ENCODE assay signal across 25 cellular contexts in the genomic region with DNA sequence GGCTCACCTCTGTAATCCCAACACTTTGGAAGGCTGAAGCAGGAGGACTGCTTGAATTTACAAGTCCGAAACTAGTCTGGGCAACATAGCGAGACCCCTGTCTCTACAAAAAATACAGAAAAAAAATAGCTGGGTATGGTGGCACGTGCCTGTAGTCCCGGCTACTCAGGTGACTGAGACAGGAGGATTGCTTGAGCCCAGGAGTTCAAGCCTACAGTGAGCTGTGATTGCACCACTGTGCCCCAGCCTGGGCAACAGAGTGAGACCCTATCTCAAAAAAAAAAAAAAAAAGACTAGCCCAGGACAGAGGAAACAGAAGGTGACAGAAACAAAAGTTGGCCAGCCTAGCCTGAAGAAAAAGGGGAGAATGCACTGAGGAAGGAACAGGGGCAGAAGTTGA. TPM values are rescaled to one million over a fixed set of nuclear protein-coding genes. Genes with fewer than 3 reads are reported as not detected.
DNase-seq lines count a peak whose midpoint lies in the region; ATAC-seq lines count a peak whose summit lies in the region.
"Had no signal": no experiment of that assay in that cellular context is flagged by ENCODE, and none has a peak within 500 bp of the region (broad histone marks: within the 10 kb centered on the region; RNA-seq: fewer than 3 reads in every experiment).

No MANE protein-coding gene starts in this region.

- no peaks in the 10 kb centered on the region for H3K9me3 Mint-ChIP-seq in activated naive CD8-positive, alpha-beta T cell treated with anti-CD3 and anti-CD28 coated beads, Interleukin-2, amount 10 ng/mL, durations not matched to agents 7 days and 5 days
- H3K9me3 Mint-ChIP-seq in activated naive CD8-positive, alpha-beta T cell treated with anti-CD3 and anti-CD28 coated beads for 36 hours: no peaks in the 10 kb centered on the region
- H3K9me3 Mint-ChIP-seq in IgD-negative memory B cell: no peaks in the 10 kb centered on the region
- H3K9me3 Mint-ChIP-seq in central memory CD8-positive, alpha-beta T cell: no peaks in the 10 kb centered on the region
- H3K9me3 Mint-ChIP-seq in stimulated activated memory B cell treated with anti-CD40 and anti-IgM and Interleukin-4, amounts not matched to agents 10 μg/mL and 1 μg/mL and 100 μg/mL, for 72 hours: no peaks in the 10 kb centered on the region
- no peaks in the 10 kb centered on the region for H3K9me3 Mint-ChIP-seq in T-cell
- H3K9me3 Mint-ChIP-seq: H9 had no signal

- no peaks in the 10 kb centered on the region for H3K27me3 Mint-ChIP-seq in activated naive CD8-positive, alpha-beta T cell treated with anti-CD3 and anti-CD28 coated beads, Interleukin-2, amount 10 ng/mL, durations not matched to agents 7 days and 5 days
- H3K27me3 Mint-ChIP-seq in activated naive CD8-positive, alpha-beta T cell treated with anti-CD3 and anti-CD28 coated beads for 36 hours: no peaks in the 10 kb centered on the region
- H3K27me3 Mint-ChIP-seq in IgD-negative memory B cell (no peaks in the 10 kb centered on the region), T-cell (peaks cover 0 to 5% of the 10 kb centered on the region in 2 donors)
- peaks cover 11% of the 10 kb centered on the region for H3K27me3 Mint-ChIP-seq in central memory CD8-positive, alpha-beta T cell
- H3K27me3 Mint-ChIP-seq in stimulated activated memory B cell treated with anti-CD40 and anti-IgM and Interleukin-4, amounts not matched to agents 10 μg/mL and 1 μg/mL and 100 μg/mL, for 72 hours: no peaks in the 10 kb centered on the region

- DNase-seq in activated naive CD8-positive, alpha-beta T cell treated with anti-CD3 and anti-CD28 coated beads, Interleukin-2, amount 10 ng/mL, durations not matched to agents 7 days and 5 days: no peak
- DNase-seq in activated naive CD8-positive, alpha-beta T cell treated with anti-CD3 and anti-CD28 coated beads for 36 hours: no peak
- no peak for DNase-seq in central memory CD8-positive, alpha-beta T cell (ENCODE audit: low spot score in 2 of 2)
- DNase-seq in DMS153 treated with DMSO at 0.1 percent for 48 hours (lab: John Stamatoyannopoulos, UW; ENCODE audit: unreplicated experiment) (no peak), T-cell (no peak)
- DNase-seq: AML-193, COR-L47, DMS79 treated with DMSO at 0.1 percent for 48 hours, GM23248, H9, IMR-90, Kasumi-1, NCI-H1694 treated with DMSO at 0.1 percent for 48 hours, NCI-H2081 treated with DMSO at 0.1 percent for 48 hours, NCI-H446 treated with DMSO at 0.1 percent for 48 hours, NCI-H526 treated with DMSO at 0.1 percent for 48 hours, SHP77 treated with DMSO at 0.1 percent for 48 hours, SK-N-SH had no signal

- POLR2A ChIA-PET in activated naive CD8-positive, alpha-beta T cell treated with anti-CD3 and anti-CD28 coated beads, Interleukin-2, amount 10 ng/mL, durations not matched to agents 7 days and 5 days (lab: Charles Lee): interaction anchor here (0.9 to 4.5 kb wide), 4 partner anchors 21 to 80 kb away, joined by 3 to 51 read pairs (median 13); a partner anchor contains a TSS
- POLR2A ChIA-PET in T-cell (lab: Charles Lee): no interaction called here

- H3K36me3 Mint-ChIP-seq in activated naive CD8-positive, alpha-beta T cell treated with anti-CD3 and anti-CD28 coated beads, Interleukin-2, amount 10 ng/mL, durations not matched to agents 7 days and 5 days: no peaks in the 10 kb centered on the region
- peaks cover 2% of the 10 kb centered on the region for H3K36me3 Mint-ChIP-seq in activated naive CD8-positive, alpha-beta T cell treated with anti-CD3 and anti-CD28 coated beads for 36 hours
- H3K36me3 Mint-ChIP-seq in IgD-negative memory B cell (peaks cover 2% of the 10 kb centered on the region), T-cell (no peaks in the 10 kb centered on the region)
- H3K36me3 Mint-ChIP-seq in central memory CD8-positive, alpha-beta T cell (ENCODE audit: insufficient read depth): peaks cover 3% of the 10 kb centered on the region
- no peaks in the 10 kb centered on the region for H3K36me3 Mint-ChIP-seq in stimulated activated memory B cell treated with anti-CD40 and anti-IgM and Interleukin-4, amounts not matched to agents 10 μg/mL and 1 μg/mL and 100 μg/mL, for 72 hours

- H3K4me1 Mint-ChIP-seq in activated naive CD8-positive, alpha-beta T cell treated with anti-CD3 and anti-CD28 coated beads, Interleukin-2, amount 10 ng/mL, durations not matched to agents 7 days and 5 days: peaks cover 25% of the 10 kb centered on the region
- peaks cover 30% of the 10 kb centered on the region for H3K4me1 Mint-ChIP-seq in activated naive CD8-positive, alpha-beta T cell treated with anti-CD3 and anti-CD28 coated beads for 36 hours
- H3K4me1 Mint-ChIP-seq in IgD-negative memory B cell (peaks cover 32 to 40% (median 37%) of the 10 kb centered on the region in 3 donors), T-cell (peaks cover 14 to 25% (median 15%) of the 10 kb centered on the region in 3 donors)
- peaks cover 6% of the 10 kb centered on the region for H3K4me1 Mint-ChIP-seq in central memory CD8-positive, alpha-beta T cell
- H3K4me1 Mint-ChIP-seq in stimulated activated memory B cell treated with anti-CD40 and anti-IgM and Interleukin-4, amounts not matched to agents 10 μg/mL and 1 μg/mL and 100 μg/mL, for 72 hours: peaks cover 55% of the 10 kb centered on the region

- CTCF ChIA-PET in T-cell (lab: Charles Lee): interaction anchor here in 1 of 2 donors (0.6 kb wide), 1 partner anchor 48 kb away, joined by 3 read pairs; no protein-coding TSS in a partner anchor

- H3K27ac Mint-ChIP-seq in activated naive CD8-positive, alpha-beta T cell treated with anti-CD3 and anti-CD28 coated beads, Interleukin-2, amount 10 ng/mL, durations not matched to agents 7 days and 5 days: peak overlapping the region; percentile 55
- no peak overlapping the region for H3K27ac Mint-ChIP-seq in activated naive CD8-positive, alpha-beta T cell treated with anti-CD3 and anti-CD28 coated beads for 36 hours
- H3K27ac Mint-ChIP-seq in IgD-negative memory B cell: peak overlapping the region; percentile 20 to 87 (median 81)
- H3K27ac Mint-ChIP-seq in central memory CD8-positive, alpha-beta T cell (ENCODE audit: low read depth): peak overlapping the region; percentile 26
- peak overlapping the region; percentile 93 for H3K27ac Mint-ChIP-seq in stimulated activated memory B cell treated with anti-CD40 and anti-IgM and Interleukin-4, amounts not matched to agents 10 μg/mL and 1 μg/mL and 100 μg/mL, for 72 hours
- H3K27ac Mint-ChIP-seq in T-cell: peak overlapping the region in 1 of 2 donors; percentile 96
- H3K27ac Mint-ChIP-seq: H9 had no signal

- ATAC-seq in activated naive CD8-positive, alpha-beta T cell treated with anti-CD3 and anti-CD28 coated beads, Interleukin-2, amount 10 ng/mL, durations not matched to agents 7 days and 5 days (ENCODE audit: low read depth): no peak
- ATAC-seq in central memory CD8-positive, alpha-beta T cell (replicated peaks; ENCODE audit: extremely low read depth, poor library complexity, severe bottlenecking): no peak
- no peak for ATAC-seq in stimulated activated memory B cell treated with anti-CD40 and anti-IgM and Interleukin-4, amounts not matched to agents 10 μg/mL and 1 μg/mL and 100 μg/mL, for 72 hours
- ATAC-seq in T-cell (replicated peaks in 1 of 4): no peak
- ATAC-seq in HG03457 (IDR thresholded peaks at IDR 0.05; ENCODE audit: unreplicated experiment): no peak

- H3K4me3 Mint-ChIP-seq in activated naive CD8-positive, alpha-beta T cell treated with anti-CD3 and anti-CD28 coated beads, Interleukin-2, amount 10 ng/mL, durations not matched to agents 7 days and 5 days: no peak overlapping the region
- H3K4me3 Mint-ChIP-seq in activated naive CD8-positive, alpha-beta T cell treated with anti-CD3 and anti-CD28 coated beads for 36 hours: no peak overlapping the region
- H3K4me3 Mint-ChIP-seq in IgD-negative memory B cell (peak overlapping the region in 1 of 4 donors; percentile 41), T-cell (no peak overlapping the region)
- H3K4me3 Mint-ChIP-seq in central memory CD8-positive, alpha-beta T cell: no peak overlapping the region
- H3K4me3 Mint-ChIP-seq in stimulated activated memory B cell treated with anti-CD40 and anti-IgM and Interleukin-4, amounts not matched to agents 10 μg/mL and 1 μg/mL and 100 μg/mL, for 72 hours: no peak overlapping the region
- H3K4me3 Mint-ChIP-seq: H9 had no signal

RNA-seq across cellular contexts. Expression of a gene that starts 21.2 kb away (rescaled TPM):
- total RNA-seq in activated naive CD8-positive, alpha-beta T cell treated with anti-CD3 and anti-CD28 coated beads, Interleukin-2, amount 10 ng/mL, durations not matched to agents 7 days and 5 days: 100 to 1,000 TPM in 1 of 2 experiments, 10 to 100 TPM in 1; 95.7 to 105 TPM
- total RNA-seq in activated naive CD8-positive, alpha-beta T cell treated with anti-CD3 and anti-CD28 coated beads for 36 hours: 100 to 1,000 TPM; 139 to 144 TPM
- polyA plus RNA-seq in IgD-negative memory B cell: 5.6 TPM
- total RNA-seq in T-cell: 100 to 1,000 TPM in 1 of 5 donors, 10 to 100 TPM in 4; 49.5 to 102 (median 89.7) TPM
- total RNA-seq: A172 had no signal

RNA-seq across cellular contexts. Expression of a gene that starts 21.4 kb away (rescaled TPM):
- 1 to 10 TPM; 4.2 to 4.7 TPM for total RNA-seq in activated naive CD8-positive, alpha-beta T cell treated with anti-CD3 and anti-CD28 coated beads, Interleukin-2, amount 10 ng/mL, durations not matched to agents 7 days and 5 days
- total RNA-seq in activated naive CD8-positive, alpha-beta T cell treated with anti-CD3 and anti-CD28 coated beads for 36 hours: 1 to 10 TPM; 2.5 to 2.6 TPM
- 11.5 TPM for polyA plus RNA-seq in IgD-negative memory B cell
- 1 to 10 TPM; 1.1 to 2.8 (median 2.2) TPM for total RNA-seq in T-cell

RNA-seq across cellular contexts. Expression of a gene that starts 35.3 kb away (rescaled TPM):
- not detected for total RNA-seq in activated naive CD8-positive, alpha-beta T cell treated with anti-CD3 and anti-CD28 coated beads, Interleukin-2, amount 10 ng/mL, durations not matched to agents 7 days and 5 days
- total RNA-seq in activated naive CD8-positive, alpha-beta T cell treated with anti-CD3 and anti-CD28 coated beads for 36 hours: not detected
- not detected for polyA plus RNA-seq in IgD-negative memory B cell
- 10 to 100 TPM in 1 of 5 donors, not detected in 4; 21.4 TPM for total RNA-seq in T-cell
- total RNA-seq: A172, GM12878, GM23248, H9, IMR-90, MCF 10A had no signal
- polyA plus RNA-seq: AG04450, GM12878, GM23248, IMR-90, SK-N-SH had no signal

RNA-seq across cellular contexts. Expression of a gene that starts 44.0 kb away (rescaled TPM):
- 10 to 100 TPM; 76.5 to 87.7 TPM for total RNA-seq in activated naive CD8-positive, alpha-beta T cell treated with anti-CD3 and anti-CD28 coated beads, Interleukin-2, amount 10 ng/mL, durations not matched to agents 7 days and 5 days
- total RNA-seq in activated naive CD8-positive, alpha-beta T cell treated with anti-CD3 and anti-CD28 coated beads for 36 hours: 10 to 100 TPM; 65.0 to 71.0 TPM
- polyA plus RNA-seq in IgD-negative memory B cell: 0.39 TPM
- 1 to 10 TPM in 3 of 5 donors, under 1 TPM in 2; 0.68 to 1.6 (median 1.1) TPM for total RNA-seq in T-cell
